9 cellular contexts compared by ENCODE assay signal in genomic region chr19:10001899-10002298, GRCh38. TPM values are rescaled to one million over a fixed set of nuclear protein-coding genes. Genes with fewer than 3 reads are reported as not detected.
DNase-seq lines count a peak whose midpoint lies in the region; ATAC-seq and TF ChIP-seq lines count a peak whose summit lies in the region.
"Had no signal": no experiment of that assay in that cellular context is flagged by ENCODE, and none has a peak within 500 bp of the region (broad histone marks: within the 10 kb centered on the region; RNA-seq: fewer than 3 reads in every experiment).

No MANE protein-coding gene starts in this region.

- no peaks in the 10 kb centered on the region for H3K9me3 Mint-ChIP-seq in MCF 10A (ENCODE audit: unreplicated experiment)

- TF ChIP-seq CTCF in MCF 10A (IDR thresholded peaks at IDR 0.05; ENCODE audit: unreplicated experiment) (peak; percentile 22), breast epithelium (IDR thresholded peaks at IDR 0.05) (no peak), left ventricle myocardium inferior (IDR thresholded peaks at IDR 0.05; ENCODE audit: borderline replicate concordance) (peak; percentile 52), tibial nerve (IDR thresholded peaks at IDR 0.05) (peak; percentile 16 to 45 (median 37))

- H3K27me3 ChIP-seq in breast epithelium (no peaks in the 10 kb centered on the region), left ventricle myocardium inferior (ENCODE audit: low read depth) (peaks cover 95% of the 10 kb centered on the region), tibial nerve (no peaks in the 10 kb centered on the region), SJCRH30 (no peaks in the 10 kb centered on the region)

- CTCF ChIA-PET in MCF 10A (lab: Yijun Ruan, JAX): interaction anchor here (0.6 to 4.9 kb wide), 10 partner anchors 14 to 651 kb away, joined by 3 to 60 read pairs (median 4); no protein-coding TSS in a partner anchor

- H3K36me3 ChIP-seq in breast epithelium: no peaks in the 10 kb centered on the region
- H3K36me3 ChIP-seq in left ventricle myocardium inferior: peaks cover 39% of the 10 kb centered on the region
- H3K36me3 ChIP-seq in tibial nerve: peaks cover 0 to 60% (median 0%) of the 10 kb centered on the region in 3 donors
- H3K36me3 ChIP-seq in SJCRH30: no peaks in the 10 kb centered on the region

- H3K36me3 Mint-ChIP-seq in MCF 10A (ENCODE audit: insufficient read depth, unreplicated experiment): no peaks in the 10 kb centered on the region

- in situ Hi-C loops in SK-MEL-5 (cut with HindIII; ENCODE audit: low pct_unique_long_range_greater_than_20kb, low sequenced_read_pairs): no loop called here

- H3K9me3 ChIP-seq in breast epithelium (no peaks in the 10 kb centered on the region), left ventricle myocardium inferior (replicated peaks) (no peaks in the 10 kb centered on the region), tibial nerve (no peaks in the 10 kb centered on the region), SJCRH30 (replicated peaks) (no peaks in the 10 kb centered on the region)

- no TSS peak for BruUV-seq in MCF 10A (replicated peaks; lab: Mats Ljungman, UMichigan)

- no peak for ATAC-seq in HG02870 (IDR thresholded peaks at IDR 0.05; ENCODE audit: unreplicated experiment)

- no peak overlapping the region for H3K27ac Mint-ChIP-seq in MCF 10A (ENCODE audit: low read depth, unreplicated experiment)

- no peak for TF ChIP-seq POLR2A in breast epithelium (IDR thresholded peaks at IDR 0.05)
- TF ChIP-seq POLR2A in tibial nerve (IDR thresholded peaks at IDR 0.05): no peak

- H3K27ac ChIP-seq in breast epithelium (peak overlapping the region in 1 of 2 donors; percentile 71), left ventricle myocardium inferior (replicated peaks) (peak overlapping the region; percentile 64), tibial nerve (peak overlapping the region in 2 of 4 donors; percentile 43 to 53), SJCRH30 (no peak overlapping the region), substantia nigra (ENCODE audit: low read depth, low read length, poor library complexity, severe bottlenecking) (no peak overlapping the region)

- H3K4me1 ChIP-seq in breast epithelium: peaks cover 0 to 5% of the 10 kb centered on the region in 2 donors
- H3K4me1 ChIP-seq in left ventricle myocardium inferior: peaks cover 48% of the 10 kb centered on the region
- peaks cover 0 to 48% (median 13%) of the 10 kb centered on the region in 4 donors for H3K4me1 ChIP-seq in tibial nerve
- no peaks in the 10 kb centered on the region for H3K4me1 ChIP-seq in SJCRH30

- no peak overlapping the region for H3K4me3 Mint-ChIP-seq in MCF 10A (ENCODE audit: unreplicated experiment)

- peak in 1 of 2 donors; percentile 21 for TF ChIP-seq EP300 in tibial nerve (IDR thresholded peaks at IDR 0.05)

- DNase-seq in MCF 10A (ENCODE audit: unreplicated experiment): peak; percentile 30
- DNase-seq in breast epithelium (ENCODE audit: low spot score in 2 of 2): no peak
- peak; percentile 59 for DNase-seq in SK-MEL-5 (ENCODE audit: low read depth, low spot score)
- DNase-seq in left ventricle myocardium inferior: peak; percentile 63
- no peak for DNase-seq in tibial nerve (ENCODE audit: low spot score in 2 of 2)
- no peak for DNase-seq in SJCRH30
- DNase-seq in substantia nigra (lab: John Stamatoyannopoulos, UW): no peak
- DNase-seq: activated gamma-delta T cell treated with Interleukin-2 at 50 U/mL for 16 hours had no signal

- peaks cover 38% of the 10 kb centered on the region for H3K27me3 Mint-ChIP-seq in MCF 10A (ENCODE audit: insufficient read depth, unreplicated experiment)

- intact Hi-C loops in MCF 10A (cut with micrococcal nuclease): no loop called here
- intact Hi-C loops in breast epithelium (cut with DNase I; ENCODE audit: low total_unique reads): loop anchor here (5.0 kb wide), 1 partner anchor 85 kb away; no protein-coding TSS in a partner anchor
- intact Hi-C loops in left ventricle myocardium inferior (cut with micrococcal nuclease): no loop called here

- POLR2A ChIA-PET in MCF 10A (lab: Yijun Ruan, JAX): interaction anchor here (1.2 kb wide), 1 partner anchor 74 kb away, joined by 3 read pairs; no protein-coding TSS in a partner anchor

- H3K4me1 Mint-ChIP-seq in MCF 10A (ENCODE audit: insufficient read depth, unreplicated experiment): peaks cover 8% of the 10 kb centered on the region

- H3K4me3 ChIP-seq in breast epithelium (no peak overlapping the region), left ventricle myocardium inferior (no peak overlapping the region), tibial nerve (no peak overlapping the region), SJCRH30 (no peak overlapping the region)

- WGBS in tibial nerve, 2 donors: 23 to 36% methylated on average over 6 of the region's 6 CpGs

RNA-seq across cellular contexts. Expression of gene COL5A3, which starts 8.4 kb away (rescaled TPM):
- 0.98 and 1.5 TPM in 2 replicates for total RNA-seq in MCF 10A (2022)
- 10 to 100 TPM in 2 of 3 donors, 1 to 10 TPM in 1; 4.8 to 32.2 (median 12.5) TPM for total RNA-seq in breast epithelium
- total RNA-seq in SK-MEL-5 (2014; rRNA removed; shearing (Covaris generic)): 1.5 and 2.1 TPM in 2 replicates
- 1.6 and 2.1 TPM in 2 replicates for polyA plus RNA-seq in SK-MEL-5 (2015; cell fraction: cytosol; rRNA removed)
- polyA plus RNA-seq in SK-MEL-5 (2015; cell fraction: nucleus; rRNA removed): 4.3 and 5.6 TPM in 2 replicates
- total RNA-seq in left ventricle myocardium inferior: 8.7 TPM
- 100 to 1,000 TPM in 1 of 4 donors, 10 to 100 TPM in 3; 41.3 to 102 (median 56.3) TPM for total RNA-seq in tibial nerve
- not detected in 2 replicates for total RNA-seq in SJCRH30 (2014; rRNA removed; shearing (Covaris generic))

RNA-seq across cellular contexts. Expression of gene RDH8, which starts 11.4 kb away (rescaled TPM):
- not detected in 2 replicates for total RNA-seq in MCF 10A (2022)
- not detected for total RNA-seq in breast epithelium
- total RNA-seq in SK-MEL-5 (2014; rRNA removed; shearing (Covaris generic)): 0.53 and 2.4 TPM in 2 replicates
- 0.58 and 0.85 TPM in 2 replicates for polyA plus RNA-seq in SK-MEL-5 (2015; cell fraction: cytosol; rRNA removed)
- 0.35 and 0.66 TPM in 2 replicates for polyA plus RNA-seq in SK-MEL-5 (2015; cell fraction: nucleus; rRNA removed)
- total RNA-seq in left ventricle myocardium inferior: not detected
- not detected for total RNA-seq in tibial nerve
- not detected in 2 replicates for total RNA-seq in SJCRH30 (2014; rRNA removed; shearing (Covaris generic))

Comparison
In these comparisons a context has a peak if more than half of its experiments do, and no peak if none do; other contexts are left out.
1. DNase-seq: peak in MCF 10A (single experiment), SK-MEL-5 (single experiment) and left ventricle myocardium inferior (single experiment); none in breast epithelium (0 of 2), tibial nerve (0 of 2), SJCRH30 (0 of 2) and substantia nigra (0 of 49).
2. CTCF ChIP-seq: peak in MCF 10A (single experiment), left ventricle myocardium inferior (single experiment) and tibial nerve (5 of 5); none in breast epithelium (0 of 3).